14 cellular contexts compared by ENCODE assay signal in the genomic region with DNA sequence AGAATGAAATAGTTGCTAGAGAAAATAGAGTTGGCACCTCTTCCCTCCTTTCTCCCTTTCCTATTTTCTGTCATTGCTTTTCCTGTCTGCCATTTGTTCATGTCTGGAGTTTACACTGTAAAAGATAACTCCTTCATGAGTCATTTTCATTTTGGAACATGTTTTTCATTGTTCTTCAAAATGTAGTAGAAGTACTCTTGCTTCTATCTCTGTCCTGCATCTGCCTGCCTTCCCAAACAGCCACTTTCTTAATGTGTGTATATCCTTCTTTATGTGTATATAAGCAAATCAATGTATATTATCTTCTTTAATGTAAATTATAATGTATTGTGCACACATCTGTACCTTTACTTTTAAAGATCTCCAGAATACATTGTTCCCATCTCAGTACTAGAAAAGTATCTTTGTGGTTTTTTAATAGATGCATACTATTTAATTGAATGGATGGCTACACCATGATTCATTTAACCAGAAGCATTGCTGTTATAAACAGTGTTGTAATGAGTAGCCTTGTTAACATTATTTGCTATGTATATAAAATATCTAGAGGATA. TPM values are rescaled to one million over a fixed set of nuclear protein-coding genes. Genes with fewer than 3 reads are reported as not detected.
A peak's percentile ranks its signal among the peaks of the same experiment; 100 is the strongest.
DNase-seq lines count a peak whose midpoint lies in the region; ATAC-seq and TF ChIP-seq lines count a peak whose summit lies in the region.
"Had no signal": no experiment of that assay in that cellular context is flagged by ENCODE, and none has a peak within 500 bp of the region (broad histone marks: within the 10 kb centered on the region; RNA-seq: fewer than 3 reads in every experiment).

No MANE protein-coding gene starts in this region.

- H3K4me1 ChIP-seq in mucosa of stomach (ENCODE audit: control insufficient read depth, insufficient read depth, low read length): peaks cover 34% of the 10 kb centered on the region

- H3K27me3 ChIP-seq in mucosa of stomach (ENCODE audit: control insufficient read depth, insufficient read depth, low read length): no peaks in the 10 kb centered on the region
- no peaks in the 10 kb centered on the region for H3K27me3 ChIP-seq in H7 (ENCODE audit: control insufficient read depth, insufficient read depth, low read length)
- H3K27me3 ChIP-seq: uterus had no signal

- DNase-seq in EH (ENCODE audit: low read depth) (peak; percentile 89), M059J (ENCODE audit: low read depth) (peak; percentile 91), cardiac fibroblast (ENCODE audit: low read depth in 2 of 2) (peak; percentile 63 to 73), H7 (no peak), NCI-H2029 treated with DMSO at 0.1 percent for 48 hours (lab: John Stamatoyannopoulos, UW) (no peak)
- DNase-seq: activated gamma-delta T cell treated with Interleukin-2 at 50 U/mL for 16 hours, DMS79, GOT3, NCI-H1105, uterus, WERI-Rb-1 had no signal

- ATAC-seq in HG03378 (IDR thresholded peaks at IDR 0.05; ENCODE audit: unreplicated experiment) (no peak), GM21723 (IDR thresholded peaks at IDR 0.05; ENCODE audit: unreplicated experiment) (no peak)

- no peak for TF ChIP-seq CTCF in cardiac fibroblast (IDR thresholded peaks at IDR 0.05; ENCODE audit: low read depth, low read length)

- H3K9me3 ChIP-seq in mucosa of stomach (ENCODE audit: control insufficient read depth, low read length): no peaks in the 10 kb centered on the region
- H3K9me3 ChIP-seq: uterus had no signal

- H3K36me3 ChIP-seq in mucosa of stomach (ENCODE audit: control insufficient read depth, insufficient read depth, low read length): no peaks in the 10 kb centered on the region
- H3K36me3 ChIP-seq in H7 (replicated peaks; ENCODE audit: control insufficient read depth, insufficient read depth, low read length): no peaks in the 10 kb centered on the region
- H3K36me3 ChIP-seq: uterus, WERI-Rb-1 had no signal

- H3K4me3 ChIP-seq in cardiac fibroblast (replicated peaks in 1 of 2; ENCODE audit: low read depth in 2 of 2, low read length in 2 of 2) (no peak overlapping the region), mucosa of stomach (ENCODE audit: low read length) (no peak overlapping the region), H7 (ENCODE audit: insufficient read depth, low read depth, low read length) (no peak overlapping the region)
- H3K4me3 ChIP-seq: uterus had no signal

- peak overlapping the region; percentile 3 for H3K9ac ChIP-seq in mucosa of stomach (ENCODE audit: low read length)

RNA-seq across cellular contexts. Expression of a gene that starts 41.1 kb away (rescaled TPM):
- 5.8 and 17.6 TPM in 2 replicates for total RNA-seq in M059J (2014; rRNA removed; shearing (Covaris generic))
- total RNA-seq in H7 (2014; rRNA removed; shearing (Covaris generic)): 5.8 and 6.1 TPM in 2 replicates

Comparison
In these comparisons a context has a peak if more than half of its experiments do, and no peak if none do; other contexts are left out.
1. DNase-seq: peak in EH (single experiment), M059J (single experiment) and cardiac fibroblast (2 of 2); none in H7 (single experiment) and NCI-H2029 treated with DMSO at 0.1 percent for 48 hours (single experiment).